In genomic region chr14:20613094-20614037, GRCh38 we compare ENCODE assay signal across 9 cellular contexts. TPM values are rescaled to one million over a fixed set of nuclear protein-coding genes. Genes with fewer than 3 reads are reported as not detected.
DNase-seq lines count a peak whose midpoint lies in the region; ATAC-seq, FAIRE-seq and TF ChIP-seq lines count a peak whose summit lies in the region.
"Had no signal": no experiment of that assay in that cellular context is flagged by ENCODE, and none has a peak within 500 bp of the region (broad histone marks: within the 10 kb centered on the region; RNA-seq: fewer than 3 reads in every experiment).

No MANE protein-coding gene starts in this region.

- no peaks in the 10 kb centered on the region for H3K9me3 ChIP-seq in kidney (ENCODE audit: control insufficient read depth in 1 of 2, low read length in 2 of 2)

- H3K4me3 ChIP-seq in AG09309 (ENCODE audit: control insufficient read depth, low read depth, low read length) (peak overlapping the region; percentile 57), kidney (ENCODE audit: low read length in 2 of 2) (peak overlapping the region; percentile 87 to 96)

- H3K36me3 ChIP-seq in kidney (ENCODE audit: control insufficient read depth in 1 of 2, insufficient read depth in 2 of 2, low read length in 2 of 2) = no peaks in the 10 kb centered on the region

- peaks cover 0 to 6% of the 10 kb centered on the region in 2 donors for H3K4me1 ChIP-seq in kidney (ENCODE audit: control insufficient read depth in 1 of 2, insufficient read depth in 1 of 2, low read depth in 1 of 2, low read length in 2 of 2)

- peak overlapping the region; percentile 76 to 85 for H3K9ac ChIP-seq in kidney (ENCODE audit: low read length in 2 of 2)

- DNase-seq in AG09309 (ENCODE audit: low read depth) (peak; percentile 97), NCI-H2227 treated with DMSO at 0.1 percent for 48 hours (lab: John Stamatoyannopoulos, UW) (peak; percentile 98), cerebellar nuclear complex (lab: John Stamatoyannopoulos, UW) (peak; percentile 29 to 69), kidney (peak; percentile 92)
- DNase-seq in activated CD4-positive, CD25-positive, alpha-beta regulatory T cell (lab: John Stamatoyannopoulos, UW) = peak; percentile 57 to 77 (median 69)
- DNase-seq in stimulated activated CD4-positive, alpha-beta T cell treated with anti-CD3 and anti-CD28 coated beads, Interleukin-15, amount 100 ng/mL, for 1 hour (ENCODE audit: low read depth in 1 of 2, low spot score in 1 of 2) = peak; percentile 69 to 75

- peak; percentile 70 for TF ChIP-seq CTCF in AG09309 (IDR thresholded peaks at IDR 0.05; ENCODE audit: control insufficient read depth, insufficient read depth, low read depth, low read length, missing control alignments)
- peak; percentile 78 for TF ChIP-seq CTCF in kidney (IDR thresholded peaks at IDR 0.05; ENCODE audit: borderline replicate concordance, extremely low read depth, insufficient read depth)

- ATAC-seq in GM18907 (IDR thresholded peaks at IDR 0.05; ENCODE audit: unreplicated experiment) (peak; percentile 75), HG03175 (IDR thresholded peaks at IDR 0.05; ENCODE audit: unreplicated experiment) (peak; percentile 74)

- intact Hi-C loops in kidney (cut with DNase I) = loop anchor here (5.0 kb wide), 1 partner anchor 74 kb away; the partner anchor contains the start of gene ANG

- peak; percentile 51 for FAIRE-seq in kidney (lab: Jason Lieb, UNC)

- peak overlapping the region; percentile 75 to 81 for H3K27ac ChIP-seq in kidney (ENCODE audit: low read depth in 2 of 2, low read length in 2 of 2)

RNA-seq across cellular contexts. Expression of gene RNASE12, which starts 22.2 kb away (rescaled TPM):
- not detected for total RNA-seq in kidney
- polyA plus RNA-seq in kidney (ENCODE audit: insufficient read depth, low read depth, low replicate concordance) = not detected
- polyA plus RNA-seq: IgD-negative memory B cell had no signal

RNA-seq across cellular contexts. Expression of gene RNASE11, which starts 25.6 kb away (rescaled TPM):
- total RNA-seq in kidney = not detected
- polyA plus RNA-seq in kidney (ENCODE audit: insufficient read depth, low read depth, low replicate concordance) = not detected
- polyA plus RNA-seq: IgD-negative memory B cell had no signal

RNA-seq across cellular contexts. Expression of gene OR6S1, which starts 28.1 kb away (rescaled TPM):
- total RNA-seq in kidney = not detected
- not detected for polyA plus RNA-seq in kidney (ENCODE audit: insufficient read depth, low read depth, low replicate concordance)
- polyA plus RNA-seq: IgD-negative memory B cell had no signal

RNA-seq across cellular contexts. Expression of gene RNASE9, which starts 52.5 kb away (rescaled TPM):
- not detected for total RNA-seq in kidney
- not detected for polyA plus RNA-seq in kidney (ENCODE audit: insufficient read depth, low read depth, low replicate concordance)
- polyA plus RNA-seq: IgD-negative memory B cell had no signal

Comparison
In these comparisons a context has a peak if more than half of its experiments do, and no peak if none do; other contexts are left out.
1. Peak in every context shown above with its lines: DNase-seq, ATAC-seq, H3K4me3 ChIP-seq and H3K27ac ChIP-seq.